8 cellular contexts compared by ENCODE assay signal in the genomic region with DNA sequence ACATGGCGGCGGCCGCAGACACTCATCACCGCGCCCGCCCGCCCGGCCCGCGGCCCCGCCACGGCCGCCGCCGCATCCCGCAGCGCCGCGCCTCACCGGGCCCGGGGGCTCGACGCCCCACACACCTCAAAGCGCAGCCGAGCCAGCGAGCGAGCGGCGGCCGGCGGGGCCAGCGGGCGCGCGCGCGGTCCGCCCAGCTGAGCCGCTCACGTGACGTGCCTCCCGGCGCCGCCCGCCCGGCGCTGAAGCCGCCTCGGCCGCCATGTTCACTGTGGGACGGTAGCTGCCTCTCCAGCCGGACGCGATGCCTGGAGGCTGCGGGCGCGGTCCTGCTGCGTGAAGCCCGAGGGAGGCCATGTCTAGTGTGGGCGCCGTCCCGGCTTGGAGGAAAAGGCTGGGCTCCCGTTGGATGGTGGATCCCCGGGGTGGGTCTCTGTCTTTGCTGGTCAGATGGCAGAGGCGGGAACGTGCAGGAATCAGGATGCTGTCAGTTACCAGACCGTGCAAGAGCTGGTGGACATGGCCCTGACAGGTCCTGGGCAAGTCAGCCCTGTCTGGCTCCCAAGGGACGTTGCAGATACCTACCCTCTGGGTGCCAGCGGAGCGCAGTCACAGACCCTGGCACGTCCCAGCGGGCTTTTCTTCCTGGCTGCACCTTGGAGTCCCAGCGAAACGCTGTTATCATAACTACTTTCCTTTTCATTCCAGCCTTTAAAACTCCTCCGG. TPM values are rescaled to one million over a fixed set of nuclear protein-coding genes. Genes with fewer than 3 reads are reported as not detected.
DNase-seq lines count a peak whose midpoint lies in the region; ATAC-seq lines count a peak whose summit lies in the region.

A gene with protein sequence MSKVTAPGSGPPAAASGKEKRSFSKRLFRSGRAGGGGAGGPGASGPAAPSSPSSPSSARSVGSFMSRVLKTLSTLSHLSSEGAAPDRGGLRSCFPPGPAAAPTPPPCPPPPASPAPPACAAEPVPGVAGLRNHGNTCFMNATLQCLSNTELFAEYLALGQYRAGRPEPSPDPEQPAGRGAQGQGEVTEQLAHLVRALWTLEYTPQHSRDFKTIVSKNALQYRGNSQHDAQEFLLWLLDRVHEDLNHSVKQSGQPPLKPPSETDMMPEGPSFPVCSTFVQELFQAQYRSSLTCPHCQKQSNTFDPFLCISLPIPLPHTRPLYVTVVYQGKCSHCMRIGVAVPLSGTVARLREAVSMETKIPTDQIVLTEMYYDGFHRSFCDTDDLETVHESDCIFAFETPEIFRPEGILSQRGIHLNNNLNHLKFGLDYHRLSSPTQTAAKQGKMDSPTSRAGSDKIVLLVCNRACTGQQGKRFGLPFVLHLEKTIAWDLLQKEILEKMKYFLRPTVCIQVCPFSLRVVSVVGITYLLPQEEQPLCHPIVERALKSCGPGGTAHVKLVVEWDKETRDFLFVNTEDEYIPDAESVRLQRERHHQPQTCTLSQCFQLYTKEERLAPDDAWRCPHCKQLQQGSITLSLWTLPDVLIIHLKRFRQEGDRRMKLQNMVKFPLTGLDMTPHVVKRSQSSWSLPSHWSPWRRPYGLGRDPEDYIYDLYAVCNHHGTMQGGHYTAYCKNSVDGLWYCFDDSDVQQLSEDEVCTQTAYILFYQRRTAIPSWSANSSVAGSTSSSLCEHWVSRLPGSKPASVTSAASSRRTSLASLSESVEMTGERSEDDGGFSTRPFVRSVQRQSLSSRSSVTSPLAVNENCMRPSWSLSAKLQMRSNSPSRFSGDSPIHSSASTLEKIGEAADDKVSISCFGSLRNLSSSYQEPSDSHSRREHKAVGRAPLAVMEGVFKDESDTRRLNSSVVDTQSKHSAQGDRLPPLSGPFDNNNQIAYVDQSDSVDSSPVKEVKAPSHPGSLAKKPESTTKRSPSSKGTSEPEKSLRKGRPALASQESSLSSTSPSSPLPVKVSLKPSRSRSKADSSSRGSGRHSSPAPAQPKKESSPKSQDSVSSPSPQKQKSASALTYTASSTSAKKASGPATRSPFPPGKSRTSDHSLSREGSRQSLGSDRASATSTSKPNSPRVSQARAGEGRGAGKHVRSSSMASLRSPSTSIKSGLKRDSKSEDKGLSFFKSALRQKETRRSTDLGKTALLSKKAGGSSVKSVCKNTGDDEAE (N-terminal part only) (minus strand): TSS at position 186 of the 726 bp plus-strand sequence. CDS start 182 bp downstream, at position 4.

- peak within 1 kb of the TSS; percentile 27 for H2BK120ac ChIP-seq in mesenchymal stem cell (ENCODE audit: low read depth, low read length)

- peak within 1 kb of the TSS; percentile 59 to 73 for H3K18ac ChIP-seq in mesenchymal stem cell (ENCODE audit: low read depth in 1 of 2, low read length in 2 of 2)

- no peaks in the 10 kb centered on the region for H3K36me3 ChIP-seq in HUES48 (ENCODE audit: control insufficient read depth, insufficient read depth, low read length)
- H3K36me3 ChIP-seq in endocrine pancreas (ENCODE audit: control insufficient read depth, insufficient read depth, low read length) = no peaks in the 10 kb centered on the region
- H3K36me3 ChIP-seq in mesenchymal stem cell (ENCODE audit: control insufficient read depth in 1 of 2, insufficient read depth in 2 of 2, low read depth in 1 of 2, low read length in 2 of 2) = no peaks in the 10 kb centered on the region

- H2AK5ac ChIP-seq in mesenchymal stem cell (ENCODE audit: low read length, severe bottlenecking) = no peak within 1 kb of the TSS

- peak within 1 kb of the TSS; percentile 50 for H4K91ac ChIP-seq in mesenchymal stem cell (ENCODE audit: low read length)

- peak within 1 kb of the TSS; percentile 48 for H2BK15ac ChIP-seq in mesenchymal stem cell (ENCODE audit: low read depth, poor library complexity, severe bottlenecking)

- H3K4me2 ChIP-seq in mesenchymal stem cell (ENCODE audit: low read length, poor library complexity, severe bottlenecking) = peak within 1 kb of the TSS; percentile 92

- H3K9me3 ChIP-seq in HUES48 (ENCODE audit: control insufficient read depth, insufficient read depth, low read length) (no peaks in the 10 kb centered on the region), endocrine pancreas (ENCODE audit: control insufficient read depth, low read length) (no peaks in the 10 kb centered on the region), mesenchymal stem cell (ENCODE audit: control insufficient read depth, low read length) (no peaks in the 10 kb centered on the region)

- peak within 1 kb of the TSS; percentile 54 for H4K8ac ChIP-seq in mesenchymal stem cell (ENCODE audit: low read length)

- no peak within 1 kb of the TSS for H2BK5ac ChIP-seq in mesenchymal stem cell (ENCODE audit: low read depth, low read length, poor library complexity, severe bottlenecking)

- H3K4me3 ChIP-seq in HUES48 (ENCODE audit: low read depth, low read length) (peak within 1 kb of the TSS; percentile 86), endocrine pancreas (ENCODE audit: control insufficient read depth, insufficient read depth, low read length) (peak within 1 kb of the TSS; percentile 71), mesenchymal stem cell (ENCODE audit: insufficient read depth in 1 of 2, low read depth in 1 of 2, low read length in 2 of 2) (peak within 1 kb of the TSS; percentile 79 to 88)

- 2% methylated on average over 42 of the region's 75 CpGs for WGBS in mesenchymal stem cell

- H2BK12ac ChIP-seq in mesenchymal stem cell (ENCODE audit: low read length in 2 of 2) = no peak within 1 kb of the TSS

- H3K4ac ChIP-seq in mesenchymal stem cell (ENCODE audit: low read depth in 1 of 2, low read length in 2 of 2) = peak within 1 kb of the TSS; percentile 62 to 81

- H2AFZ ChIP-seq in mesenchymal stem cell (ENCODE audit: low read depth, low read length) = peak within 1 kb of the TSS; percentile 73

- ATAC-seq in GM21447 (IDR thresholded peaks at IDR 0.05; ENCODE audit: unreplicated experiment) = peak; percentile 97

- peaks cover 25% of the 10 kb centered on the region for H3K4me1 ChIP-seq in HUES48 (ENCODE audit: control insufficient read depth, insufficient read depth, low read length)
- H3K4me1 ChIP-seq in endocrine pancreas (ENCODE audit: control insufficient read depth, insufficient read depth, low read length) = no peaks in the 10 kb centered on the region
- peaks cover 20% of the 10 kb centered on the region for H3K4me1 ChIP-seq in mesenchymal stem cell (ENCODE audit: control insufficient read depth, insufficient read depth, low read depth, low read length)

- in situ Hi-C loops in Caki2 (cut with HindIII; ENCODE audit: low pct_unique_long_range_greater_than_20kb, low sequenced_read_pairs) = no loop called here

- H3K79me1 ChIP-seq in mesenchymal stem cell (replicated peaks; ENCODE audit: low read length, poor library complexity, severe bottlenecking) = peaks cover 12% of the 10 kb centered on the region

- peak within 1 kb of the TSS in 1 of 2 experiments; percentile 91 for H3K23ac ChIP-seq in mesenchymal stem cell (ENCODE audit: low read length in 2 of 2)

- H3K14ac ChIP-seq in mesenchymal stem cell (ENCODE audit: low read length in 2 of 2) = peak within 1 kb of the TSS; percentile 6 to 96

- no peak within 1 kb of the TSS for H3K27ac ChIP-seq in HUES48 (ENCODE audit: low read depth, low read length)
- H3K27ac ChIP-seq in mesenchymal stem cell (ENCODE audit: low read length, poor library complexity, severe bottlenecking) = no peak within 1 kb of the TSS

- peak within 1 kb of the TSS; percentile 68; the same call in 1 of the 2 replicates for H3K9ac ChIP-seq in HUES48 (ENCODE audit: low read depth, low read length)
- peak within 1 kb of the TSS; percentile 50 for H3K9ac ChIP-seq in endocrine pancreas (ENCODE audit: control insufficient read depth, insufficient read depth, low read length)
- peak within 1 kb of the TSS; percentile 82 for H3K9ac ChIP-seq in mesenchymal stem cell (ENCODE audit: low read length)

- DNase-seq in Caki2 (ENCODE audit: low read depth) (peak; percentile 96), NOMO-1 treated with dmso at 0.1 percent for 144 hours (lab: John Stamatoyannopoulos, UW; ENCODE audit: unreplicated experiment) (peak; percentile 78), mesenchymal stem cell (peak; percentile 96)
- DNase-seq in activated CD8-positive, alpha-beta memory T cell treated with anti-CD3 and anti-CD28 coated beads, Interleukin-2, amount 50 U/mL, for 1 hour (ENCODE audit: extremely low read depth) = peak; percentile 63
- peak; percentile 80 for DNase-seq in stimulated activated CD8-positive, alpha-beta memory T cell treated with anti-CD3 and anti-CD28 coated beads, Interleukin-12 subunit alpha, Interleukin-12 subunit beta, amount 100 ng/mL, for 1 hour (ENCODE audit: low read depth)

- H3K27me3 ChIP-seq in HUES48 (ENCODE audit: control insufficient read depth, insufficient read depth, low read length) = no peaks in the 10 kb centered on the region
- no peaks in the 10 kb centered on the region for H3K27me3 ChIP-seq in endocrine pancreas (ENCODE audit: control insufficient read depth, insufficient read depth, low read length)
- H3K27me3 ChIP-seq in mesenchymal stem cell (ENCODE audit: control insufficient read depth in 1 of 2, insufficient read depth in 1 of 2, low read length in 2 of 2) = peaks cover 0 to 4% of the 10 kb centered on the region in 2 experiments

RNA-seq across cellular contexts. Expression of the gene that starts here (rescaled TPM):
- total RNA-seq in Caki2 (2014; rRNA removed; shearing (Covaris generic); ENCODE audit: low replicate concordance) = 3.9 and 6.7 TPM in 2 replicates
- 5.5 TPM for polyA plus RNA-seq in mesenchymal stem cell (2013, experiment 1 of 2)
- polyA plus RNA-seq in mesenchymal stem cell (2013, experiment 2 of 2) = 5.0 TPM
